ENCODE assay signal across 22 cellular contexts in genomic region chr18:59469463-59470180, GRCh38.
A peak's percentile ranks its signal among the peaks of the same experiment; 100 is the strongest.
DNase-seq lines count a peak whose midpoint lies in the region; ATAC-seq, FAIRE-seq and TF ChIP-seq lines count a peak whose summit lies in the region.
"Had no signal": no experiment of that assay in that cellular context is flagged by ENCODE, and none has a peak within 500 bp of the region (broad histone marks: within the 10 kb centered on the region; RNA-seq: fewer than 3 reads in every experiment).

No MANE protein-coding gene starts in this region.

- H3K9me3 Mint-ChIP-seq in stimulated activated naive CD8-positive, alpha-beta T cell treated with anti-CD3 and anti-CD28 coated beads, Interleukin-15, amount 100 ng/mL, for 72 hours, result peaks cover 7 to 8% of the 10 kb centered on the region in 2 donors

- no peak overlapping the region for H3K9ac ChIP-seq in keratinocyte (ENCODE audit: control insufficient read depth, extremely low read depth, insufficient read depth, low read length)

- H3K27me3 ChIP-seq in heart left ventricle, result no peaks in the 10 kb centered on the region
- no peaks in the 10 kb centered on the region for H3K27me3 ChIP-seq in keratinocyte (ENCODE audit: control insufficient read depth, extremely low read depth, insufficient read depth, low read length)

- H3K9me3 ChIP-seq in heart left ventricle (no peaks in the 10 kb centered on the region), keratinocyte (ENCODE audit: control insufficient read depth, low read depth, low read length) (no peaks in the 10 kb centered on the region)

- no peaks in the 10 kb centered on the region for H3K4me1 Mint-ChIP-seq in stimulated activated naive CD8-positive, alpha-beta T cell treated with anti-CD3 and anti-CD28 coated beads, Interleukin-15, amount 100 ng/mL, for 72 hours
- H3K4me1 Mint-ChIP-seq: CD8-positive, alpha-beta memory T cell had no signal

- no peak for DNase-seq in stimulated activated naive CD8-positive, alpha-beta T cell treated with anti-CD3 and anti-CD28 coated beads, Interleukin-15, amount 100 ng/mL, for 72 hours
- no peak for DNase-seq in stimulated activated naive CD8-positive, alpha-beta T cell treated with anti-CD3 and anti-CD28 coated beads, Interleukin-15, Interleukin-2, amounts not matched to agents 100 U/mL and 50 U/mL, for 24 hours
- DNase-seq in heart left ventricle (peak in 3 of 5 donors; percentile 34 to 83 (median 65)), keratinocyte (ENCODE audit: low read depth, low spot score) (peak; percentile 11), DMS 273 (lab: John Stamatoyannopoulos, UW; ENCODE audit: unreplicated experiment) (no peak), KG1 (lab: John Stamatoyannopoulos, UW) (no peak)
- DNase-seq: Calu3; CD8-positive, alpha-beta memory T cell; GDM1; Kasumi-1; NCI-H1694; NCI-H2081; NCI-H510A; NCI-H748 treated with DMSO at 0.1 percent for 48 hours had no signal

- dilution Hi-C loops in keratinocyte (cut with MboI; ENCODE audit: extremely low pct_ligation_motif_present, low sequenced_read_pairs), result no loop called here

- H3K4me1 ChIP-seq in heart left ventricle (peaks cover 0 to 20% (median 5%) of the 10 kb centered on the region in 12 donors), keratinocyte (ENCODE audit: control insufficient read depth, extremely low read depth, insufficient read depth, low read length) (no peaks in the 10 kb centered on the region)

- ATAC-seq in stimulated activated naive CD8-positive, alpha-beta T cell treated with anti-CD3 and anti-CD28 coated beads, Interleukin-15, amount 100 ng/mL, for 72 hours, result peak; percentile 32
- no peak for ATAC-seq in stimulated activated naive CD8-positive, alpha-beta T cell treated with anti-CD3 and anti-CD28 coated beads, Interleukin-15, Interleukin-2, amounts not matched to agents 100 U/mL and 50 U/mL, for 24 hours
- ATAC-seq in heart left ventricle (peak; percentile 72 to 92 (median 86)), GM18520 (IDR thresholded peaks at IDR 0.05; ENCODE audit: unreplicated experiment) (no peak)
- ATAC-seq: HCT116, SK-N-SH treated with all-trans-retinoic acid at 6 μM for 48 hours had no signal

- no peaks in the 10 kb centered on the region for H4K20me1 ChIP-seq in keratinocyte (ENCODE audit: control insufficient read depth, extremely low read depth, insufficient read depth, low read length)

- H3K79me2 ChIP-seq in keratinocyte (ENCODE audit: control insufficient read depth, insufficient read depth, low read length), result no peaks in the 10 kb centered on the region

- 44 to 55% (median 52%) methylated on average over 15 of the region's 15 CpGs for WGBS in heart left ventricle, 4 donors

- H3K36me3 ChIP-seq in heart left ventricle, result no peaks in the 10 kb centered on the region
- no peaks in the 10 kb centered on the region for H3K36me3 ChIP-seq in keratinocyte (ENCODE audit: control insufficient read depth in 2 of 2, extremely low read depth in 1 of 2, insufficient read depth in 2 of 2, low read length in 2 of 2)

- H2AFZ ChIP-seq in keratinocyte (ENCODE audit: control insufficient read depth, low read length), result no peak overlapping the region

- H3K4me2 ChIP-seq in keratinocyte (ENCODE audit: control insufficient read depth, extremely low read depth, insufficient read depth, low read depth, low read length), result no peak overlapping the region

- no peak overlapping the region for H3K27ac Mint-ChIP-seq in stimulated activated naive CD8-positive, alpha-beta T cell treated with anti-CD3 and anti-CD28 coated beads, Interleukin-15, amount 100 ng/mL, for 72 hours
- H3K27ac Mint-ChIP-seq: CD8-positive, alpha-beta memory T cell had no signal

- H3K9me1 ChIP-seq in keratinocyte (ENCODE audit: control insufficient read depth, extremely low read depth, insufficient read depth, low read length), result no peaks in the 10 kb centered on the region

- intact Hi-C loops in heart left ventricle (cut with DNase I), result loop anchor here in 9 of 10 donors (1.0 to 10.0 kb wide), 15 partner anchors 33 to 273 kb away; partner anchors contain the start of gene CCBE1 (in 2 of the 9)

- no peak for FAIRE-seq in keratinocyte (lab: Jason Lieb, UNC)
- FAIRE-seq: A204.1, GM18507, H1 had no signal

- H3K27ac ChIP-seq in heart left ventricle (peak overlapping the region; percentile 49 to 88 (median 74)), keratinocyte (ENCODE audit: control insufficient read depth, insufficient read depth, low read length) (no peak overlapping the region)
- H3K27ac ChIP-seq: C4-2B, RWPE1 had no signal

- H3K4me3 Mint-ChIP-seq in stimulated activated naive CD8-positive, alpha-beta T cell treated with anti-CD3 and anti-CD28 coated beads, Interleukin-15, amount 100 ng/mL, for 72 hours, result no peak overlapping the region
- H3K4me3 Mint-ChIP-seq: CD8-positive, alpha-beta memory T cell had no signal

- H3K4me3 ChIP-seq in heart left ventricle (no peak overlapping the region), keratinocyte (ENCODE audit: control insufficient read depth in 2 of 3, extremely low read depth in 1 of 3, insufficient read depth in 2 of 3, low read depth in 1 of 3, low read length in 3 of 3) (no peak overlapping the region)

- TF ChIP-seq CTCF in heart left ventricle (IDR thresholded peaks at IDR 0.05) (no peak), keratinocyte (optimal IDR thresholded peaks at IDR 0.05 in 1 of 3, IDR thresholded peaks at IDR 0.05 in 1 of 3, conservative IDR thresholded peaks at IDR 0.05 in 1 of 3; ENCODE audit: extremely low read depth in 1 of 3, insufficient read depth in 2 of 3, low read length in 3 of 3) (no peak)

- TF ChIP-seq POLR2A in heart left ventricle (IDR thresholded peaks at IDR 0.05), result no peak

- H3K27me3 Mint-ChIP-seq in stimulated activated naive CD8-positive, alpha-beta T cell treated with anti-CD3 and anti-CD28 coated beads, Interleukin-15, amount 100 ng/mL, for 72 hours, result peaks cover 9% of the 10 kb centered on the region

Comparison
In these comparisons a context has a peak if more than half of its experiments do, and no peak if none do; other contexts are left out.
1. ATAC-seq: peak in stimulated activated naive CD8-positive, alpha-beta T cell treated with anti-CD3 and anti-CD28 coated beads, Interleukin-15, amount 100 ng/mL, for 72 hours (single experiment) and heart left ventricle (4 of 4); none in stimulated activated naive CD8-positive, alpha-beta T cell treated with anti-CD3 and anti-CD28 coated beads, Interleukin-15, Interleukin-2, amounts not matched to agents 100 U/mL and 50 U/mL, for 24 hours (single experiment) and GM18520 (single experiment).
2. DNase-seq: peak in heart left ventricle (3 of 5) and keratinocyte (single experiment); none in stimulated activated naive CD8-positive, alpha-beta T cell treated with anti-CD3 and anti-CD28 coated beads, Interleukin-15, amount 100 ng/mL, for 72 hours (0 of 2), stimulated activated naive CD8-positive, alpha-beta T cell treated with anti-CD3 and anti-CD28 coated beads, Interleukin-15, Interleukin-2, amounts not matched to agents 100 U/mL and 50 U/mL, for 24 hours (single experiment), DMS 273 (single experiment) and KG1 (single experiment).